21 cellular contexts compared by ENCODE assay signal in the genomic region with DNA sequence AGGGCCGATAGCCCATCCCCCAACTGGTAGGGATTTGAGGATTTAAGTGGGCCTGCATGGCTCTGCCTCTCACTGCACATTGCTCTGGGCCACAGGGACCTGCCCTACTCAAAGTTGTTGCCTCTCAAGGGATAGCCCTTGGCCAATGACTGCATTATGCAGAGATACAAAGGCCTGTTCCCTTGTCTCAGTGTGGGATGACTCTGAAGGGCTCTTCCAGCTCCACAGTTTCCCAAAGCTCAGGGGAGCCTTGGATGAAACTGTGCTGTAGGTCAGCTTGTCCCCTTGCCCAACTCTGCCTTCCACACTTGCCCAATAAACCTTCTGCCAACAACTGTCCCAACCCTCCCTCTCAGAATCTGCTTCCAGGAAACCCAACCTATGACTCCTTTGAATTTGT. TPM values are rescaled to one million over a fixed set of nuclear protein-coding genes. Genes with fewer than 3 reads are reported as not detected.
"Had no signal": no experiment of that assay in that cellular context is flagged by ENCODE, and none has a peak within 500 bp of the region (broad histone marks: within the 10 kb centered on the region; RNA-seq: fewer than 3 reads in every experiment).

No MANE protein-coding gene starts in this region.

- H3K4me3 ChIP-seq: MG63 had no signal

- DNase-seq: Karpas-422, KG1, MG63, NCI-H1092, NCI-H1105 treated with DMSO at 0.1 percent for 48 hours, NCI-H1417 treated with DMSO at 0.1 percent for 48 hours, NCI-H146, NCI-H1694 treated with DMSO at 0.1 percent for 48 hours, NCI-H1930, NCI-H2081, NCI-H2107, NCI-H2227 treated with DMSO at 0.1 percent for 48 hours, NCI-H526, RPMI8226, SHP77, SK-N-SH, SW 1271 had no signal

- H3K4me2 ChIP-seq: SK-N-SH had no signal

- H3K36me3 ChIP-seq: MG63 had no signal

- H3K9ac ChIP-seq: SK-N-SH had no signal

- H3K9me3 ChIP-seq: MG63, SK-N-SH had no signal

- H3K27me3 ChIP-seq: MG63 had no signal

- FAIRE-seq: RCC 7860 had no signal

RNA-seq across cellular contexts. Expression of gene SLC9C2, which starts 42.6 kb away (rescaled TPM):
- total RNA-seq: HT-29, NCI-H460, SK-MEL-5 had no signal
- polyA plus RNA-seq: SK-N-SH had no signal
